ENCODE assay signal across 28 cellular contexts in the genomic region with DNA sequence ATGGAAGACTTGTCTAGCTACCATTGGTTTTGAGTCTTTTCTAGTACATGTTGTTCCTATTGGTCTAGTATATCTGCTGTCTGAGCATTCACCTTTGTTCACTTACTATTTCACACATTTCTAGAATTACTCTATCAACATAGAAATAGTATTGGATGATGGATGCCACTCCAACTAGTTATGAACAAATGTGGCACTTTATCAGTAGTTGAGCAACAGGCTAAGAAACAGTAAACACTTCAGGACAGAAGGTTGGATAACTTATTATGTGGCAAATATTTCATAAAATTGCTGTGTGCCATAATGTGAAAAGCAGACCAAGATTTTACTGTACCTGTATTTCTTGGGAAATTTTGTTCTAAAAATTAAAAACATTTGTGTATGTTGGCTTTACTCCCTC. TPM values are rescaled to one million over a fixed set of nuclear protein-coding genes. Genes with fewer than 3 reads are reported as not detected.
"Had no signal": no experiment of that assay in that cellular context is flagged by ENCODE, and none has a peak within 500 bp of the region (broad histone marks: within the 10 kb centered on the region; RNA-seq: fewer than 3 reads in every experiment).

No MANE protein-coding gene starts in this region.

- ATAC-seq: activated CD8-positive, alpha-beta T cell treated with anti-CD3 and anti-CD28 coated beads, Interleukin-2, amount 10 ng/mL, durations not matched to agents 7 days and 5 days; activated T-helper 17 cell treated with anti-CD3 and anti-CD28 coated beads, Interleukin-2, amount 50 U/mL, for 72 hours had no signal

- H3K36me3 Mint-ChIP-seq: activated naive CD8-positive, alpha-beta T cell treated with anti-CD3 and anti-CD28 coated beads for 36 hours had no signal

- H3K4me3 Mint-ChIP-seq: activated CD4-positive, alpha-beta T cell treated with anti-CD3 and anti-CD28 coated beads, Interleukin-2, amount 10 ng/mL, durations not matched to agents 7 days and 5 days; activated CD8-positive, alpha-beta T cell treated with anti-CD3 and anti-CD28 coated beads, Interleukin-2, amount 10 ng/mL, durations not matched to agents 7 days and 5 days; activated naive CD8-positive, alpha-beta T cell treated with anti-CD3 and anti-CD28 coated beads for 36 hours; activated T-helper 17 cell treated with anti-CD3 and anti-CD28 coated beads, Interleukin-2, amount 50 U/mL, for 72 hours had no signal

- H3K36me3 ChIP-seq: brain microvascular endothelial cell, MG63, WERI-Rb-1 had no signal

- H3K9me3 ChIP-seq: MG63 had no signal

- DNase-seq: activated CD4-positive, alpha-beta T cell treated with anti-CD3 and anti-CD28 coated beads, Interleukin-2, amount 10 ng/mL, durations not matched to agents 7 days and 5 days; activated CD4-positive, alpha-beta T cell treated with anti-CD3 and anti-CD28 coated beads, Interleukin-2, amount 50 U/mL, for 48 hours; activated CD8-positive, alpha-beta T cell treated with anti-CD3 and anti-CD28 coated beads, Interleukin-2, amount 10 ng/mL, durations not matched to agents 7 days and 5 days; activated effector memory CD4-positive, alpha-beta T cell treated with anti-CD3 and anti-CD28 coated beads, Interleukin-2, amount 50 U/mL, for 16 hours; activated naive CD4-positive, alpha-beta T cell; activated naive CD4-positive, alpha-beta T cell treated with anti-CD3 and anti-CD28 coated beads, Interleukin-2, amount 50 U/mL, for 16 hours; activated naive CD8-positive, alpha-beta T cell treated with anti-CD3 and anti-CD28 coated beads for 36 hours; activated T-cell treated with anti-CD3 and anti-CD28 coated beads, Interleukin-2, amount 50 U/mL, for 48 hours; amniotic stem cell; aorta; brain microvascular endothelial cell; IMR-90; Karpas-422; KBM-7; MG63; NCI-H1105 treated with DMSO at 0.1 percent for 48 hours; NCI-H1436 treated with DMSO at 0.1 percent for 48 hours; NCI-H1694 treated with DMSO at 0.1 percent for 48 hours; NCI-H2029; NK-92 treated with Interleukin-12 subunit alpha and Interleukin-12 subunit beta, amount 100 ng/mL, for 24 hours; Right ventricle myocardium superior; T1000; WERI-Rb-1 had no signal

- H3K4me3 ChIP-seq: MG63 had no signal

- H3K27me3 Mint-ChIP-seq: activated CD4-positive, alpha-beta T cell treated with anti-CD3 and anti-CD28 coated beads, Interleukin-2, amount 10 ng/mL, durations not matched to agents 7 days and 5 days; activated naive CD8-positive, alpha-beta T cell treated with anti-CD3 and anti-CD28 coated beads for 36 hours; activated T-helper 17 cell treated with anti-CD3 and anti-CD28 coated beads, Interleukin-2, amount 50 U/mL, for 72 hours had no signal

- H3K27ac Mint-ChIP-seq: activated CD4-positive, alpha-beta T cell treated with anti-CD3 and anti-CD28 coated beads, Interleukin-2, amount 10 ng/mL, durations not matched to agents 7 days and 5 days; activated CD8-positive, alpha-beta T cell treated with anti-CD3 and anti-CD28 coated beads, Interleukin-2, amount 10 ng/mL, durations not matched to agents 7 days and 5 days; activated naive CD8-positive, alpha-beta T cell treated with anti-CD3 and anti-CD28 coated beads for 36 hours; activated T-helper 17 cell treated with anti-CD3 and anti-CD28 coated beads, Interleukin-2, amount 50 U/mL, for 72 hours had no signal

- H3K4me1 Mint-ChIP-seq: activated CD4-positive, alpha-beta T cell treated with anti-CD3 and anti-CD28 coated beads, Interleukin-2, amount 10 ng/mL, durations not matched to agents 7 days and 5 days; activated naive CD8-positive, alpha-beta T cell treated with anti-CD3 and anti-CD28 coated beads for 36 hours; activated T-helper 17 cell treated with anti-CD3 and anti-CD28 coated beads, Interleukin-2, amount 50 U/mL, for 72 hours had no signal

- H3K27ac ChIP-seq: brain microvascular endothelial cell, WERI-Rb-1 had no signal

- H3K9me3 Mint-ChIP-seq: activated CD4-positive, alpha-beta T cell treated with anti-CD3 and anti-CD28 coated beads, Interleukin-2, amount 10 ng/mL, durations not matched to agents 7 days and 5 days had no signal

- H3K27me3 ChIP-seq: brain microvascular endothelial cell, MG63 had no signal

RNA-seq across cellular contexts. Expression of a gene that starts 42.4 kb away (rescaled TPM):
- total RNA-seq: activated CD4-positive, alpha-beta T cell treated with anti-CD3 and anti-CD28 coated beads, Interleukin-2, amount 10 ng/mL, durations not matched to agents 7 days and 5 days; activated CD8-positive, alpha-beta T cell treated with anti-CD3 and anti-CD28 coated beads, Interleukin-2, amount 10 ng/mL, durations not matched to agents 7 days and 5 days; activated naive CD8-positive, alpha-beta T cell treated with anti-CD3 and anti-CD28 coated beads for 36 hours; activated T-helper 17 cell treated with anti-CD3 and anti-CD28 coated beads, Interleukin-2, amount 50 U/mL, for 72 hours; aorta; cardiac septum; IMR-90; Right ventricle myocardium superior; T-helper 1 cell treated with Interleukin-12 subunit alpha and Interleukin-12 subunit beta and Interleukin-4 antibody, amounts not matched to agents 30 ng/mL and 1 ng/mL, for 36 hours; T-helper 2 cell treated with Interferon-gamma antibody and Interleukin-4, amounts not matched to agents 100 ng/mL and 5 ng/mL, for 36 hours had no signal
- polyA plus RNA-seq: aorta, IMR-90 had no signal

RNA-seq across cellular contexts. Expression of a gene that starts 46.8 kb away (rescaled TPM):
- total RNA-seq: activated CD4-positive, alpha-beta T cell treated with anti-CD3 and anti-CD28 coated beads, Interleukin-2, amount 10 ng/mL, durations not matched to agents 7 days and 5 days; activated CD8-positive, alpha-beta T cell treated with anti-CD3 and anti-CD28 coated beads, Interleukin-2, amount 10 ng/mL, durations not matched to agents 7 days and 5 days; activated naive CD8-positive, alpha-beta T cell treated with anti-CD3 and anti-CD28 coated beads for 36 hours; activated T-helper 17 cell treated with anti-CD3 and anti-CD28 coated beads, Interleukin-2, amount 50 U/mL, for 72 hours; aorta; cardiac septum; IMR-90; NCI-H460; Right ventricle myocardium superior; T-helper 1 cell treated with Interleukin-12 subunit alpha and Interleukin-12 subunit beta and Interleukin-4 antibody, amounts not matched to agents 30 ng/mL and 1 ng/mL, for 36 hours; T-helper 2 cell treated with Interferon-gamma antibody and Interleukin-4, amounts not matched to agents 100 ng/mL and 5 ng/mL, for 36 hours had no signal
- polyA plus RNA-seq: aorta, IMR-90 had no signal
